1 cellular context compared by ENCODE assay signal in genomic region chr2:202871161-202872141, GRCh38.
A peak's percentile ranks its signal among the peaks of the same experiment; 100 is the strongest.
TF ChIP-seq lines count a peak whose summit lies in the region.

TSS of gene ICA1L (minus strand) at chr2:202871766. CDS start at chr2:202829009, 42,757 bp downstream.

TF ChIP-seq in K562, 482 proteins besides CTCF, POLR2A, EP300 and RAD21 (continued from another document and continues in another):
- TF ChIP-seq ETS1 (conservative IDR thresholded peaks at IDR 0.05; ENCODE audit: control insufficient read depth, low read depth, low read length) (no peak), ZC3H4 (CRISPR knock-in tag; IDR thresholded peaks at IDR 0.05; ENCODE audit: borderline replicate concordance) (no peak), RNF219 (CRISPR knock-in tag; IDR thresholded peaks at IDR 0.05) (no peak), NCOA1 (IDR thresholded peaks at IDR 0.05; ENCODE audit: low read depth) (no peak), EHMT2 (IDR thresholded peaks at IDR 0.05) (no peak), POLR2G (IDR thresholded peaks at IDR 0.05; ENCODE audit: low read depth, low read length) (peak; percentile 83), HINFP (tag; conservative IDR thresholded peaks at IDR 0.05; ENCODE audit: low read depth) (no peak), CLOCK (CRISPR knock-in tag; IDR thresholded peaks at IDR 0.05; ENCODE audit: borderline replicate concordance) (no peak), ZNF277 (CRISPR knock-in tag; IDR thresholded peaks at IDR 0.05; ENCODE audit: borderline replicate concordance) (no peak), HNRNPLL (IDR thresholded peaks at IDR 0.05; ENCODE audit: low read depth, low read length, poor library complexity, severe bottlenecking) (peak; percentile 29), ZC3H11A (IDR thresholded peaks at IDR 0.05; ENCODE audit: low read depth, low read length) (no peak), SIN3B (IDR thresholded peaks at IDR 0.05; ENCODE audit: low read depth) (no peak), ZNF444 (CRISPR knock-in tag; IDR thresholded peaks at IDR 0.05) (no peak), ETV1 (tag; conservative IDR thresholded peaks at IDR 0.05; ENCODE audit: low read depth) (no peak), GABPB1 (CRISPR knock-in tag; IDR thresholded peaks at IDR 0.05) (peak; percentile 70), NR2F6 (CRISPR knock-in tag; IDR thresholded peaks at IDR 0.05) (no peak), RBM25 (IDR thresholded peaks at IDR 0.05; ENCODE audit: low read depth, low read length, severe bottlenecking) (no peak), HDAC2 (IDR thresholded peaks at IDR 0.05) (no peak), ZBTB26 (CRISPR knock-in tag; IDR thresholded peaks at IDR 0.05) (no peak), RBM39 (optimal IDR thresholded peaks at IDR 0.05; ENCODE audit: low read depth, low read length) (no peak), NR1H2 (CRISPR knock-in tag; IDR thresholded peaks at IDR 0.05) (no peak), SIRT6 (IDR thresholded peaks at IDR 0.05; ENCODE audit: low read depth, low read length) (no peak), CBX5 (IDR thresholded peaks at IDR 0.05; ENCODE audit: borderline replicate concordance, low read depth) (no peak), CREB1 (IDR thresholded peaks at IDR 0.05) (no peak), CREB1 (CRISPR knock-in tag; IDR thresholded peaks at IDR 0.05) (no peak), NKRF (IDR thresholded peaks at IDR 0.05; ENCODE audit: borderline replicate concordance) (no peak), ZNF274 (IDR thresholded peaks at IDR 0.05; ENCODE audit: borderline replicate concordance, low read depth, low read length) (no peak), PCBP2 (IDR thresholded peaks at IDR 0.05; ENCODE audit: low read depth, low read length, poor library complexity, severe bottlenecking) (no peak), ZNF740 (CRISPR knock-in tag; IDR thresholded peaks at IDR 0.05) (no peak), ZNF740 (tag; IDR thresholded peaks at IDR 0.05) (no peak), ZNF518B (CRISPR knock-in tag; IDR thresholded peaks at IDR 0.05) (no peak), HDAC1 (IDR thresholded peaks at IDR 0.05) (no peak; a peak in 1 of 4 replicates), MNT (conservative IDR thresholded peaks at IDR 0.05) (peak; percentile 54 to 74), ZNF778 (CRISPR knock-in tag; IDR thresholded peaks at IDR 0.05) (no peak), ZBTB34 (CRISPR knock-in tag; IDR thresholded peaks at IDR 0.05) (no peak), HDAC6 (IDR thresholded peaks at IDR 0.05; ENCODE audit: low read depth, low read length) (no peak), PHTF2 (CRISPR knock-in tag; IDR thresholded peaks at IDR 0.05) (no peak), ZNF347 (CRISPR knock-in tag; IDR thresholded peaks at IDR 0.05; ENCODE audit: low read depth) (no peak), SMAD3 (CRISPR knock-in tag; conservative IDR thresholded peaks at IDR 0.05) (no peak), MCM7 (IDR thresholded peaks at IDR 0.05) (no peak), PHF20 (IDR thresholded peaks at IDR 0.05; ENCODE audit: partially characterized antibody) (no peak), NFATC3 (IDR thresholded peaks at IDR 0.05) (no peak), MAX (CRISPR knock-in tag; IDR thresholded peaks at IDR 0.05) (peak; percentile 56), HCFC1 (IDR thresholded peaks at IDR 0.05; ENCODE audit: low read depth, low read length) (no peak), POLR2AphosphoS5 (IDR thresholded peaks at IDR 0.05; ENCODE audit: control insufficient read depth, insufficient read depth, low read depth, low read length) (no peak)
